Comparison of ENCODE assay signal across 27 cellular contexts in the genomic region with DNA sequence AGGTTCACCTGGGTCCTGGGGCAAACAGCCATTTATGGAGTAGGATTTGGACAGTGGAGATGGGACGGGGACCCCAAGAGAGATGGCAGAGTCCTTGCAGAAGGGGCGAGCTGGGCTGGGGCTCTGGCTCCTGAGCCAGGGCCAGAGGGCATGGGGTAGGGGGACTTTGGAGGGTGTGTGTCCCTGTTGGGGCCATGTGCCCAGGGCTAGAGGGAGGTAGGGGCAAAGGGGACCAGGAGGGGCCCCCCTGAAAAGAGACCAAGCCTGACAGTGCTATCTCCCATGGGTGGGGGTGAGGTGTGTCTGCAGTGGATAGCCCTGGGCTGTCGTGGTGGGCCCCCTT.
"Had no signal": no experiment of that assay in that cellular context is flagged by ENCODE, and none has a peak within 500 bp of the region (broad histone marks: within the 10 kb centered on the region; RNA-seq: fewer than 3 reads in every experiment).

No MANE protein-coding gene starts in this region.

- H3K9me3 Mint-ChIP-seq: activated CD8-positive, alpha-beta T cell treated with anti-CD3 and anti-CD28 coated beads for 36 hours; activated T-cell treated with anti-CD3 and anti-CD28 coated beads, Interleukin-2, amount 50 U/mL, for 4 hours; effector memory CD8-positive, alpha-beta T cell had no signal

- H3K9me3 ChIP-seq: right lobe of liver, SK-N-SH, thyroid gland had no signal

- H3K4me3 ChIP-seq: left lung, mucosa of descending colon, right lobe of liver, stomach, thyroid gland had no signal

- H3K4me1 Mint-ChIP-seq: immature natural killer cell; stimulated activated naive B cell treated with anti-CD40 and anti-IgM and Interleukin-4, amounts not matched to agents 10 μg/mL and 1 μg/mL and 100 μg/mL, for 72 hours had no signal

- H3K9me2 ChIP-seq: SK-N-SH had no signal

- H3K27me3 ChIP-seq: brain microvascular endothelial cell, left lung, right lobe of liver, stomach, thyroid gland had no signal

- H3K36me3 ChIP-seq: brain microvascular endothelial cell, right lobe of liver, thyroid gland, WERI-Rb-1 had no signal

- H3K27me3 Mint-ChIP-seq: activated CD8-positive, alpha-beta T cell treated with anti-CD3 and anti-CD28 coated beads for 36 hours; effector memory CD8-positive, alpha-beta T cell; stimulated activated naive B cell treated with anti-CD40 and anti-IgM and Interleukin-4, amounts not matched to agents 10 μg/mL and 1 μg/mL and 100 μg/mL, for 72 hours had no signal

- DNase-seq: activated CD4-positive, alpha-beta T cell treated with anti-CD3 and anti-CD28 coated beads for 1 hour; activated CD4-positive, alpha-beta T cell treated with anti-CD3 and anti-CD28 coated beads, Interleukin-2, amount 50 U/mL, for 1 hour; activated CD8-positive, alpha-beta T cell treated with anti-CD3 and anti-CD28 coated beads for 36 hours; activated naive CD4-positive, alpha-beta T cell; activated T-cell treated with anti-CD3 and anti-CD28 coated beads, Interleukin-2, amount 50 U/mL, for 4 hours; amniotic stem cell; brain microvascular endothelial cell; cortex of kidney; effector memory CD8-positive, alpha-beta T cell; erythroblast; hypothalamus; immature natural killer cell; kidney glomerular epithelial cell; occipital lobe; SK-N-SH; small intestine; stimulated activated CD4-positive, alpha-beta T cell treated with anti-CD3 and anti-CD28 coated beads, Interleukin-2, amount 100 ng/mL, for 24 hours; stimulated activated naive B cell treated with anti-CD40 and anti-IgM and Interleukin-4, amounts not matched to agents 10 μg/mL and 1 μg/mL and 100 μg/mL, for 72 hours; SW 1271; T-helper 9 cell; thyroid gland; WERI-Rb-1 had no signal

- H3K4me2 ChIP-seq: SK-N-SH had no signal

- H3K9ac ChIP-seq: SK-N-SH had no signal

- H3K27ac ChIP-seq: brain microvascular endothelial cell, left lung, right lobe of liver, stomach, thyroid gland, WERI-Rb-1 had no signal

- ATAC-seq: activated CD8-positive, alpha-beta T cell treated with anti-CD3 and anti-CD28 coated beads for 36 hours; activated T-cell treated with anti-CD3 and anti-CD28 coated beads, Interleukin-2, amount 50 U/mL, for 4 hours; effector memory CD8-positive, alpha-beta T cell; left lung; mucosa of descending colon; right lobe of liver; stimulated activated naive B cell treated with anti-CD40 and anti-IgM and Interleukin-4, amounts not matched to agents 10 μg/mL and 1 μg/mL and 100 μg/mL, for 72 hours had no signal

- H3K4me3 Mint-ChIP-seq: activated CD8-positive, alpha-beta T cell treated with anti-CD3 and anti-CD28 coated beads for 36 hours; activated T-cell treated with anti-CD3 and anti-CD28 coated beads, Interleukin-2, amount 50 U/mL, for 4 hours; effector memory CD8-positive, alpha-beta T cell; immature natural killer cell; stimulated activated naive B cell treated with anti-CD40 and anti-IgM and Interleukin-4, amounts not matched to agents 10 μg/mL and 1 μg/mL and 100 μg/mL, for 72 hours; T-helper 1 cell treated with Interleukin-12 subunit alpha and Interleukin-12 subunit beta and Interleukin-4 antibody, amounts not matched to agents 30 μg/mL and 1 μg/mL, for 36 hours had no signal

- H3K4me1 ChIP-seq: left lung, right lobe of liver, stomach, thyroid gland had no signal

- H3K36me3 Mint-ChIP-seq: stimulated activated naive B cell treated with anti-CD40 and anti-IgM and Interleukin-4, amounts not matched to agents 10 μg/mL and 1 μg/mL and 100 μg/mL, for 72 hours had no signal

- H3K27ac Mint-ChIP-seq: activated CD8-positive, alpha-beta T cell treated with anti-CD3 and anti-CD28 coated beads for 36 hours; effector memory CD8-positive, alpha-beta T cell; immature natural killer cell; stimulated activated naive B cell treated with anti-CD40 and anti-IgM and Interleukin-4, amounts not matched to agents 10 μg/mL and 1 μg/mL and 100 μg/mL, for 72 hours; T-helper 1 cell treated with Interleukin-12 subunit alpha and Interleukin-12 subunit beta and Interleukin-4 antibody, amounts not matched to agents 30 μg/mL and 1 μg/mL, for 36 hours had no signal
